8 cellular contexts compared by ENCODE assay signal in the genomic region with DNA sequence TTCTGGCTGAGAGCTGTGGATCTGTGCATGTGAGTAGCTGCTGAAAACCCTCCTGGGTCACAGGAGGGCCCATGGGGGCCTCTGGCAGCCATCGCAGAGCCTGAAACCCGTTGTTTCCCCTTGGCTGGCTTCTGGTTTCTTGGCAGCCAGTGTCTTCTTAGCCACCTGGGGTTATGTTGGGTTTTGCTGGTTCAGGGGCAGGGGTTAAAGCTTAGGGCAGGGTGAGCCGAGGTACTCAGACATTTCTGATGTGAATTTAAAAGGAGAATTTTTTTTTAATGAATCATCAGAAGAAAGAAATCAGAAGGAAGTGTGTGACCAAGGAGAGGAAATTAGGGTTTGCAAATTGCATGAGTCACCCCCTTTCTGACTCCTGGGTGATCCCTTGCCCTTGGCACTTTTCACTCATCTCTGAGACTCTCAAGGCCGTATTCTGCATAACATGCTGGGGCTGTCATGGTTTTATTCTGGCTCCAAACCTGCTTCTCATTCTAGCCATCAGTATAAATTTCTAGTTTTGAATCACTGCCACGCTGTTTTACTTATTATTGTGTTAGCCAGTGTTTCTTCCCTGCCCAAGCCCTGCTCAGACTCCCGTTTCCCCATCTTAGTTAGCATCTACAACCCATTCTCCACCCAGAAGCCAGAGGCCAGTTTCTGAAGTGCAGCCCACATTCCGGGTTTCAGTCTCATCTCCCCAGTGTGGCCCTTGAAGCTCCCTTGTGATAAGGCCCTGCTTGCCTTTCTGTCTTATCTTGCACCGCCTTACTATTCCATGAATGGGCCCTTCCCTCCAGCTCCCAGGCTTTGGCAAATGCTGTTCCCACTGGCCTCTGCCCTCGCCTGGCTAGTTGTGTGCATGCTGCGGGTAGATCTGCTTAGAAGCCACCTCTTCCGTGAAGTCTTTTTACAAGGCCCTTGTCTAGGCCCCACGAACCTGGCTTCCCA. TPM values are rescaled to one million over a fixed set of nuclear protein-coding genes. Genes with fewer than 3 reads are reported as not detected.
A peak's percentile ranks its signal among the peaks of the same experiment; 100 is the strongest.
DNase-seq lines count a peak whose midpoint lies in the region; ATAC-seq and TF ChIP-seq lines count a peak whose summit lies in the region.
"Had no signal": no experiment of that assay in that cellular context is flagged by ENCODE, and none has a peak within 500 bp of the region (broad histone marks: within the 10 kb centered on the region; RNA-seq: fewer than 3 reads in every experiment).

No MANE protein-coding gene starts in this region.

- peaks cover 9% of the 10 kb centered on the region for H3K27me3 Mint-ChIP-seq in Caco-2 (ENCODE audit: insufficient read depth, unreplicated experiment)

- no TSS peak for BruUV-seq in Caco-2 (replicated peaks; lab: Mats Ljungman, UMichigan)

- peak; percentile 54 for DNase-seq in NAMALWA (ENCODE audit: low spot score)
- peak; percentile 50 for DNase-seq in activated CD8-positive, alpha-beta memory T cell treated with anti-CD3 and anti-CD28 coated beads, Interleukin-2, amount 50 U/mL, for 4 hours
- peak; percentile 93 for DNase-seq in fibroblast of the conjunctiva (ENCODE audit: low read depth)
- peak; percentile 23 to 31 for DNase-seq in stimulated activated CD8-positive, alpha-beta memory T cell treated with anti-CD3 and anti-CD28 coated beads, Interleukin-2, amount 100 ng/mL, for 48 hours (ENCODE audit: low read depth in 2 of 2)
- DNase-seq in Caco-2, result no peak
- DNase-seq: gastrocnemius medialis had no signal

- CTCF ChIA-PET in Caco-2 (lab: Charles Lee), result no interaction called here

- no peak overlapping the region for H3K4me3 Mint-ChIP-seq in Caco-2 (ENCODE audit: unreplicated experiment)

- no peaks in the 10 kb centered on the region for H3K4me1 Mint-ChIP-seq in Caco-2 (ENCODE audit: low read depth, unreplicated experiment)

- TF ChIP-seq CTCF in Caco-2 (IDR thresholded peaks at IDR 0.05; ENCODE audit: insufficient read depth in 1 of 2, low read depth in 1 of 2, low read length in 1 of 2, severe bottlenecking in 1 of 2, unreplicated experiment in 1 of 2), result no peak

- no peak overlapping the region for H3K27ac Mint-ChIP-seq in Caco-2 (ENCODE audit: unreplicated experiment)

- H3K27me3 ChIP-seq in Caco-2 (replicated peaks; ENCODE audit: control insufficient read depth, insufficient read depth, low read length), result no peaks in the 10 kb centered on the region
- H3K27me3 ChIP-seq: gastrocnemius medialis had no signal

- no peaks in the 10 kb centered on the region; the same call in 1 of the 2 replicates for H3K9me3 ChIP-seq in Caco-2
- H3K9me3 ChIP-seq: gastrocnemius medialis had no signal

- ATAC-seq in GM18517 (IDR thresholded peaks at IDR 0.05; ENCODE audit: unreplicated experiment) (peak; percentile 67), HG02623 (IDR thresholded peaks at IDR 0.05; ENCODE audit: unreplicated experiment) (peak; percentile 56)

- no peaks in the 10 kb centered on the region; the same call in 1 of the 2 replicates for H3K4me1 ChIP-seq in Caco-2
- H3K4me1 ChIP-seq: gastrocnemius medialis had no signal

- no peak overlapping the region for H3K4me3 ChIP-seq in Caco-2 (ENCODE audit: low read depth, low read length)
- H3K4me3 ChIP-seq: gastrocnemius medialis had no signal

- no peaks in the 10 kb centered on the region for H3K36me3 Mint-ChIP-seq in Caco-2 (ENCODE audit: insufficient read depth, unreplicated experiment)

- peaks cover 17% of the 10 kb centered on the region for H3K9me3 Mint-ChIP-seq in Caco-2 (ENCODE audit: unreplicated experiment)

- no peaks in the 10 kb centered on the region for H3K36me3 ChIP-seq in Caco-2 (ENCODE audit: control insufficient read depth, insufficient read depth, low read length)
- H3K36me3 ChIP-seq: gastrocnemius medialis had no signal

- intact Hi-C loops in Caco-2 (cut with micrococcal nuclease; ENCODE audit: unreplicated experiment), result no loop called here

- POLR2A ChIA-PET in Caco-2 (lab: Charles Lee), result no interaction called here

RNA-seq across cellular contexts. Expression of gene TOX2, which starts 40.9 kb away (rescaled TPM):
- not detected in 2 replicates for total RNA-seq in Caco-2 (2022)

Comparison
In these comparisons a context has a peak if more than half of its experiments do, and no peak if none do; other contexts are left out.
1. DNase-seq: peak in NAMALWA (single experiment), activated CD8-positive, alpha-beta memory T cell treated with anti-CD3 and anti-CD28 coated beads, Interleukin-2, amount 50 U/mL, for 4 hours (single experiment), fibroblast of the conjunctiva (single experiment) and stimulated activated CD8-positive, alpha-beta memory T cell treated with anti-CD3 and anti-CD28 coated beads, Interleukin-2, amount 100 ng/mL, for 48 hours (2 of 2); none in Caco-2 (0 of 2).